In genomic region chr12:108854453-108855283, GRCh38 we compare ENCODE assay signal across 1 cellular context.
TF ChIP-seq lines count a peak whose summit lies in the region.

No MANE protein-coding gene starts in this region.

TF ChIP-seq in endothelial cell of umbilical vein, 7 proteins besides CTCF, POLR2A, EP300 and RAD21 (continued from another document):
- TF ChIP-seq JUN (IDR thresholded peaks at IDR 0.05; ENCODE audit: borderline replicate concordance, insufficient read depth, insufficient read length, low read depth) (peak; percentile 84), FOS (IDR thresholded peaks at IDR 0.05; ENCODE audit: borderline replicate concordance, insufficient read depth, low read length) (peak; percentile 94), GATA2 (IDR thresholded peaks at IDR 0.05; ENCODE audit: insufficient read depth, insufficient read length, low read depth, low read length) (peak; percentile 86)
